In genomic region chr4:74228691-74229640, GRCh38 we compare ENCODE assay signal across 8 cellular contexts.
DNase-seq lines count a peak whose midpoint lies in the region; ATAC-seq and TF ChIP-seq lines count a peak whose summit lies in the region.

No MANE protein-coding gene starts in this region.

- no peaks in the 10 kb centered on the region for H3K36me3 ChIP-seq in GM06990 (ENCODE audit: control insufficient read depth, insufficient read depth, low read length)

- H3K27me3 ChIP-seq in GM06990 (replicated peaks; ENCODE audit: control insufficient read depth, insufficient read depth, low read length) = no peaks in the 10 kb centered on the region

- H3K4me3 ChIP-seq in GM06990 (replicated peaks; ENCODE audit: low read depth, low read length) = no peak overlapping the region

- DNase-seq in GM06990 (ENCODE audit: extremely low read depth, insufficient read length) (no peak), KG1 (lab: John Stamatoyannopoulos, UW) (peak; percentile 78), SW480 (ENCODE audit: low spot score) (peak; percentile 55), hypothalamus (lab: John Stamatoyannopoulos, UW) (peak in 28 of 51 donors; percentile 1 to 61 (median 18)), cortex of kidney (lab: John Stamatoyannopoulos, UW) (no peak)
- peak; percentile 39 for DNase-seq in activated naive CD8-positive, alpha-beta T cell treated with anti-CD3 and anti-CD28 coated beads, Interleukin-2, amount 50 U/mL, for 16 hours (ENCODE audit: low read depth, low spot score)
- DNase-seq in stimulated activated CD4-positive, alpha-beta T cell treated with anti-CD3 and anti-CD28 coated beads, Interleukin-15, amount 100 ng/mL, for 1 hour (ENCODE audit: low read depth in 1 of 2, low spot score in 1 of 2) = peak; percentile 20 to 47

- TF ChIP-seq CTCF in GM06990 (IDR thresholded peaks at IDR 0.05; ENCODE audit: insufficient read depth, low read length, poor library complexity, severe bottlenecking) = peak; percentile 84

- ATAC-seq in GM21576 (IDR thresholded peaks at IDR 0.05; ENCODE audit: unreplicated experiment) = peak; percentile 89

Comparison
In these comparisons a context has a peak if more than half of its experiments do, and no peak if none do; other contexts are left out.
1. DNase-seq: peak in KG1 (single experiment), SW480 (single experiment), activated naive CD8-positive, alpha-beta T cell treated with anti-CD3 and anti-CD28 coated beads, Interleukin-2, amount 50 U/mL, for 16 hours (single experiment), hypothalamus (28 of 51) and stimulated activated CD4-positive, alpha-beta T cell treated with anti-CD3 and anti-CD28 coated beads, Interleukin-15, amount 100 ng/mL, for 1 hour (2 of 2); none in GM06990 (single experiment) and cortex of kidney (single experiment).